12 cellular contexts compared by ENCODE assay signal in the genomic region with DNA sequence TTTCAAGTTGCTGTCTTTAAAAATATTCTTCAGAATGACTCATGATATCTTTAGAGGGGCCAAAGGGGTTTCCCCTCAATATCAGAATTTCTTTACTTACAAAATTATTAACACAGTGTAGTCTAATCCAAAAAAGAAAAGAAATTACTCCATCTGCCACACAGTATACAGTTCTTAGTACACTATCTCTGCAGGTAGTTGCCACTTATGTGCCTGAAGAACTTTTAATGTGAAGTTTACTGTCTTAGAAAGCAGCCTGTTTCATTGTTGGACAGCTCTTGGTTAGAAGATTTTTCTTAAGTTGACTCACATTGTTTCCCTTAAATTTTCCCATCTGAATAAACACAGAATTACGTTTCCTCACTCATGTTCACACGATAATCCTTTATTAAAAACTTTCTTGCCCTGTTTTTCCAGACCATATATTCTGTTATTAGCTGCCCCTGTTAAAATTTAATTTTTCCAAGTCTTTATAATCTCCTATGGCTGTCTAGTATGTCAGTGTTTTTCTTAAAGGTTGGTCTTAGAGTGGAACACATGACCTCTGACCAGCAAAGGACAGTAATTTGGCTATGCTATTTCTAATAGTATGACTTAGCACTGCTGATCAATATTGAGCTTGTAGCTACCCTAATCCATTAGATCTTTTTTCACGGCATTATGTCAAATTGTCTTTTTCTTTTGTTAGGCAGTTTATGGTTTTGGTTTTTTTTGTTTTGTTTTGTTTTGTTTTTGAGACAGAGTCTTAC. TPM values are rescaled to one million over a fixed set of nuclear protein-coding genes. Genes with fewer than 3 reads are reported as not detected.
A peak's percentile ranks its signal among the peaks of the same experiment; 100 is the strongest.
DNase-seq lines count a peak whose midpoint lies in the region; ATAC-seq, FAIRE-seq and TF ChIP-seq lines count a peak whose summit lies in the region.
"Had no signal": no experiment of that assay in that cellular context is flagged by ENCODE, and none has a peak within 500 bp of the region (broad histone marks: within the 10 kb centered on the region; RNA-seq: fewer than 3 reads in every experiment).

No MANE protein-coding gene starts in this region.

- H3K4me3 ChIP-seq in small intestine (ENCODE audit: low read depth in 1 of 2, low read length in 2 of 2) = no peak overlapping the region
- H3K4me3 ChIP-seq: skin epidermis had no signal

- H3K27ac ChIP-seq in small intestine (ENCODE audit: low read depth in 1 of 2, low read length in 1 of 2) = no peak overlapping the region
- H3K27ac ChIP-seq: RWPE1, skin epidermis had no signal

- no peaks in the 10 kb centered on the region for H3K27me3 ChIP-seq in small intestine (ENCODE audit: control insufficient read depth in 2 of 2, insufficient read depth in 2 of 2, low read length in 2 of 2)

- no peak for TF ChIP-seq CTCF in GM20000 (IDR thresholded peaks at IDR 0.05; ENCODE audit: extremely low read depth, missing control alignments)

- DNase-seq in small intestine = no peak
- no peak for DNase-seq in stimulated activated CD4-positive, alpha-beta T cell treated with anti-CD3 and anti-CD28 coated beads, Interleukin-2, amount 100 ng/mL, for 24 hours
- no peak for DNase-seq in HEK293T (ENCODE audit: extremely low spot score)
- no peak for DNase-seq in GM20000 (ENCODE audit: low spot score)
- DNase-seq: hippocampal formation, NCI-H1048 had no signal

- 78 to 94% (median 85%) methylated on average over 3 of the region's 3 CpGs for WGBS in small intestine, 3 donors

- no peaks in the 10 kb centered on the region for H3K9me3 ChIP-seq in small intestine (ENCODE audit: control insufficient read depth, low read depth)

- CTCF ChIA-PET in HEK293T (lab: Yijun Ruan, JAX) = no interaction called here

- no peaks in the 10 kb centered on the region for H3K4me1 ChIP-seq in small intestine (ENCODE audit: control insufficient read depth in 2 of 2, insufficient read depth in 1 of 2, low read depth in 1 of 2, low read length in 1 of 2)

- ATAC-seq in GM18502 (IDR thresholded peaks at IDR 0.05; ENCODE audit: poor library complexity, unreplicated experiment) = peak; percentile 74
- ATAC-seq in GM19395 (IDR thresholded peaks at IDR 0.05; ENCODE audit: unreplicated experiment) = peak; percentile 72
- ATAC-seq in HG02870 (IDR thresholded peaks at IDR 0.05; ENCODE audit: unreplicated experiment) = peak; percentile 83
- peak; percentile 38 for ATAC-seq in HG03575 (IDR thresholded peaks at IDR 0.05; ENCODE audit: extremely low read depth, insufficient number of reproducible peaks, low FRiP score, unreplicated experiment)

- H3K36me3 ChIP-seq in small intestine (ENCODE audit: control insufficient read depth in 2 of 2, insufficient read depth in 2 of 2, low read length in 2 of 2) = peaks cover 0 to 1% of the 10 kb centered on the region in 2 donors

- no peak for FAIRE-seq in small intestine (lab: Jason Lieb, UNC)

- POLR2A ChIA-PET in HEK293T (lab: Yijun Ruan, JAX) = no interaction called here

TF ChIP-seq in HEK293T, 16 proteins besides CTCF, POLR2A, EP300 and RAD21:
- TF ChIP-seq, protein P1, sequence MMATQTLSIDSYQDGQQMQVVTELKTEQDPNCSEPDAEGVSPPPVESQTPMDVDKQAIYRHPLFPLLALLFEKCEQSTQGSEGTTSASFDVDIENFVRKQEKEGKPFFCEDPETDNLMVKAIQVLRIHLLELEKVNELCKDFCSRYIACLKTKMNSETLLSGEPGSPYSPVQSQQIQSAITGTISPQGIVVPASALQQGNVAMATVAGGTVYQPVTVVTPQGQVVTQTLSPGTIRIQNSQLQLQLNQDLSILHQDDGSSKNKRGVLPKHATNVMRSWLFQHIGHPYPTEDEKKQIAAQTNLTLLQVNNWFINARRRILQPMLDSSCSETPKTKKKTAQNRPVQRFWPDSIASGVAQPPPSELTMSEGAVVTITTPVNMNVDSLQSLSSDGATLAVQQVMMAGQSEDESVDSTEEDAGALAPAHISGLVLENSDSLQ (IDR thresholded peaks at IDR 0.05) = no peak
- TF ChIP-seq HDGF (IDR thresholded peaks at IDR 0.05; ENCODE audit: borderline replicate concordance) = no peak

RNA-seq across cellular contexts. Expression of a gene that starts 21.8 kb away (rescaled TPM):
- 1 to 10 TPM in 2 of 3 donors, under 1 TPM in 1; 0.67 to 4.1 (median 1.4) TPM for polyA plus RNA-seq in small intestine
